ENCODE assay signal across 22 cellular contexts in genomic region chr17:49353607-49354006, GRCh38. TPM values are rescaled to one million over a fixed set of nuclear protein-coding genes. Genes with fewer than 3 reads are reported as not detected.
A peak's percentile ranks its signal among the peaks of the same experiment; 100 is the strongest.
DNase-seq lines count a peak whose midpoint lies in the region; ATAC-seq, FAIRE-seq and TF ChIP-seq lines count a peak whose summit lies in the region.
"Had no signal": no experiment of that assay in that cellular context is flagged by ENCODE, and none has a peak within 500 bp of the region (broad histone marks: within the 10 kb centered on the region; RNA-seq: fewer than 3 reads in every experiment).

No MANE protein-coding gene starts in this region.

- no peak for TF ChIP-seq POLR2A in HepG2 (IDR thresholded peaks at IDR 0.05; ENCODE audit: insufficient read depth in 1 of 2, low read depth in 2 of 2, low read length in 2 of 2)

- ATAC-seq in HepG2 (no peak), GM19455 (IDR thresholded peaks at IDR 0.05; ENCODE audit: unreplicated experiment) (no peak)
- ATAC-seq: Right ventricle myocardium inferior had no signal

- H3K79me1 ChIP-seq in mesenchymal stem cell (replicated peaks; ENCODE audit: low read length, poor library complexity, severe bottlenecking): peaks cover 14% of the 10 kb centered on the region

- H3K36me3 ChIP-seq in liver (ENCODE audit: control insufficient read depth in 4 of 4, insufficient read depth in 3 of 4, low read depth in 1 of 4, low read length in 3 of 4) (no peaks in the 10 kb centered on the region), HepG2 (replicated peaks in 1 of 2; ENCODE audit: control insufficient read depth in 1 of 2, insufficient read depth in 2 of 2, low read length in 2 of 2) (no peaks in the 10 kb centered on the region; a peak in 1 of 5 replicates), adipocyte (ENCODE audit: control insufficient read depth, insufficient read depth, low read length, severe bottlenecking) (no peaks in the 10 kb centered on the region), mesenchymal stem cell (ENCODE audit: control insufficient read depth in 1 of 2, insufficient read depth in 2 of 2, low read depth in 1 of 2, low read length in 2 of 2) (peaks cover 0 to under 1% of the 10 kb centered on the region in 2 experiments)
- H3K36me3 ChIP-seq: prostate gland had no signal

- no peak overlapping the region for H3K18ac ChIP-seq in mesenchymal stem cell (ENCODE audit: low read depth in 1 of 2, low read length in 2 of 2)

- no peak for TF ChIP-seq RAD21 in liver (IDR thresholded peaks at IDR 0.05)
- TF ChIP-seq RAD21 in HepG2 (CRISPR knock-in tag; IDR thresholded peaks at IDR 0.05): no peak

- no peak overlapping the region for H2BK120ac ChIP-seq in mesenchymal stem cell (ENCODE audit: low read depth, low read length)

- H4K91ac ChIP-seq in mesenchymal stem cell (ENCODE audit: low read length): no peak overlapping the region

- H3K4me2 ChIP-seq in HepG2 (ENCODE audit: low read depth, low read length) (no peak overlapping the region), mesenchymal stem cell (ENCODE audit: low read length, poor library complexity, severe bottlenecking) (no peak overlapping the region)
- H3K4me2 ChIP-seq: smooth muscle cell had no signal

- H2BK15ac ChIP-seq in mesenchymal stem cell (ENCODE audit: low read depth, poor library complexity, severe bottlenecking): no peak overlapping the region

- H3K23ac ChIP-seq in mesenchymal stem cell (ENCODE audit: low read length in 2 of 2): no peak overlapping the region

- POLR2A ChIA-PET in HepG2 (lab: Yijun Ruan, JAX): no interaction called here

- H4K20me1 ChIP-seq in HepG2 (ENCODE audit: insufficient read depth, low read length): peaks cover 16% of the 10 kb centered on the region

- in situ Hi-C loops in HepG2 (cut with HindIII; ENCODE audit: extremely low pct_ligation_motif_present, low pct_unique_long_range_greater_than_20kb): no loop called here

- FAIRE-seq in HepG2 (lab: Jason Lieb, UNC): no peak
- FAIRE-seq: H1, HTR-8/SVneo, TTC549 had no signal

- H3K4me1 ChIP-seq in liver (ENCODE audit: control insufficient read depth in 4 of 4, insufficient read depth in 4 of 4, low read length in 3 of 4) (peaks cover 8 to 43% (median 19%) of the 10 kb centered on the region in 4 donors), HepG2 (ENCODE audit: insufficient read depth, low read length) (peaks cover 26% of the 10 kb centered on the region), adipocyte (ENCODE audit: control insufficient read depth, insufficient read depth, low read length) (peaks cover 15% of the 10 kb centered on the region), mesenchymal stem cell (ENCODE audit: control insufficient read depth, insufficient read depth, low read depth, low read length) (no peaks in the 10 kb centered on the region)
- H3K4me1 ChIP-seq: prostate gland had no signal

- H3K4me3 ChIP-seq in liver (ENCODE audit: low read depth in 1 of 3, low read length in 3 of 3): no peak overlapping the region
- no peak overlapping the region for H3K4me3 ChIP-seq in HepG2 (replicated peaks in 1 of 3; ENCODE audit: insufficient read depth in 1 of 3, low read depth in 2 of 3, low read length in 3 of 3)
- H3K4me3 ChIP-seq in adipocyte (ENCODE audit: low read length): no peak overlapping the region
- no peak overlapping the region for H3K4me3 ChIP-seq in mesenchymal stem cell (ENCODE audit: insufficient read depth in 1 of 2, low read depth in 1 of 2, low read length in 2 of 2)
- H3K4me3 ChIP-seq: dorsolateral prefrontal cortex, prostate gland, smooth muscle cell had no signal

- 29% methylated on average over 1 of the region's 1 CpG for WGBS in liver
- WGBS in HepG2 (ENCODE audit: low lambda C conversion rate): 98% methylated on average over 1 of the region's 1 CpG
- 88% methylated on average over 1 of the region's 1 CpG for WGBS in mesenchymal stem cell

- H3K9ac ChIP-seq in liver (ENCODE audit: low read depth in 1 of 2, low read length in 2 of 2) (no peak overlapping the region), HepG2 (ENCODE audit: insufficient read depth, low read depth, low read length) (no peak overlapping the region), adipocyte (ENCODE audit: low read length) (no peak overlapping the region), mesenchymal stem cell (ENCODE audit: low read length) (peak overlapping the region; percentile 22)

- no peak overlapping the region for H4K8ac ChIP-seq in mesenchymal stem cell (ENCODE audit: low read length)

- TF ChIP-seq CTCF in liver (IDR thresholded peaks at IDR 0.05; ENCODE audit: low read depth, low read length, missing input control): no peak
- no peak for TF ChIP-seq CTCF in HepG2 (CRISPR knock-in tag; IDR thresholded peaks at IDR 0.05)

- CTCF ChIA-PET in HepG2 (lab: Yijun Ruan, JAX; ENCODE audit: low intra/inter-chr PET ratio, low total read pairs): no interaction called here

- intact Hi-C loops in HepG2 (cut with micrococcal nuclease; ENCODE audit: unreplicated experiment): no loop called here

- no peaks in the 10 kb centered on the region for H3K9me3 ChIP-seq in liver (ENCODE audit: control insufficient read depth in 4 of 4, low read length in 3 of 4)
- no peaks in the 10 kb centered on the region for H3K9me3 ChIP-seq in HepG2 (ENCODE audit: low read length)
- H3K9me3 ChIP-seq in adipocyte (ENCODE audit: control insufficient read depth, low read length): no peaks in the 10 kb centered on the region
- no peaks in the 10 kb centered on the region for H3K9me3 ChIP-seq in mesenchymal stem cell (ENCODE audit: control insufficient read depth, low read length)
- H3K9me3 ChIP-seq: Caco-2, prostate gland had no signal

- no TSS peak for BruUV-seq in HepG2 (replicated peaks; lab: Mats Ljungman, UMichigan)

- no peak overlapping the region for H3K14ac ChIP-seq in mesenchymal stem cell (ENCODE audit: low read length in 2 of 2)

- DNase-seq in HepG2 (ENCODE audit: low spot score) (no peak), adipocyte (ENCODE audit: low read depth) (peak; percentile 49), mesenchymal stem cell (no peak), NCI-H345 (lab: John Stamatoyannopoulos, UW) (no peak), NCI-H1105 (lab: John Stamatoyannopoulos, UW) (no peak)
- DNase-seq: activated CD4-positive, alpha-beta T cell treated with anti-CD3 and anti-CD28 coated beads, Interleukin-2, amount 10 ng/mL, durations not matched to agents 7 days and 5 days; amniotic stem cell; Caco-2; dorsolateral prefrontal cortex; left cardiac atrium; NCI-H1417; NCI-H2107; NCI-H524; stimulated activated CD4-positive, alpha-beta T cell treated with anti-CD3 and anti-CD28 coated beads, Interleukin-4, amount 100 ng/mL, for 4 hours had no signal

- H2BK5ac ChIP-seq in mesenchymal stem cell (ENCODE audit: low read depth, low read length, poor library complexity, severe bottlenecking): no peak overlapping the region

- H3K4ac ChIP-seq in mesenchymal stem cell (ENCODE audit: low read depth in 1 of 2, low read length in 2 of 2): no peak overlapping the region

- H2AK5ac ChIP-seq in mesenchymal stem cell (ENCODE audit: low read length, severe bottlenecking): no peak overlapping the region

- no peaks in the 10 kb centered on the region for H3K27me3 ChIP-seq in liver (ENCODE audit: control insufficient read depth in 4 of 4, insufficient read depth in 4 of 4, low read length in 3 of 4)
- H3K27me3 ChIP-seq in HepG2 (ENCODE audit: control insufficient read depth in 1 of 2, insufficient read depth in 2 of 2, low read length in 2 of 2): no peaks in the 10 kb centered on the region
- H3K27me3 ChIP-seq in adipocyte (replicated peaks; ENCODE audit: control insufficient read depth, insufficient read depth, low read length): no peaks in the 10 kb centered on the region
- no peaks in the 10 kb centered on the region for H3K27me3 ChIP-seq in mesenchymal stem cell (ENCODE audit: control insufficient read depth in 1 of 2, insufficient read depth in 1 of 2, low read length in 2 of 2)
- H3K27me3 ChIP-seq: dorsolateral prefrontal cortex had no signal

- no peak for TF ChIP-seq EP300 in HepG2 (IDR thresholded peaks at IDR 0.05; ENCODE audit: low read depth in 2 of 2, low read length in 2 of 2)
- no peak for TF ChIP-seq EP300 in HepG2 (CRISPR knock-in tag; IDR thresholded peaks at IDR 0.05; ENCODE audit: borderline replicate concordance)

- no peak overlapping the region for H2BK12ac ChIP-seq in mesenchymal stem cell (ENCODE audit: low read length in 2 of 2)

- H2AFZ ChIP-seq in HepG2 (ENCODE audit: low read length): no peak overlapping the region
- H2AFZ ChIP-seq in mesenchymal stem cell (ENCODE audit: low read depth, low read length): no peak overlapping the region

- H3K27ac ChIP-seq in liver (ENCODE audit: low read depth in 1 of 2, low read length in 2 of 2): peak overlapping the region; percentile 58 to 59
- no peak overlapping the region for H3K27ac ChIP-seq in HepG2 (ENCODE audit: extremely low read length, insufficient read depth, low read length)
- H3K27ac ChIP-seq in mesenchymal stem cell (ENCODE audit: low read length, poor library complexity, severe bottlenecking): no peak overlapping the region

- H3K79me2 ChIP-seq in HepG2 (ENCODE audit: insufficient read depth, low read length): peaks cover 81% of the 10 kb centered on the region

RNA-seq across cellular contexts. Expression of gene ZNF652, which starts 8.4 kb away (rescaled TPM):
- total RNA-seq in liver: 10 to 100 TPM; 13.1 to 23.1 TPM
- polyA plus RNA-seq in liver: 10 to 100 TPM in 1 of 2 donors, 1 to 10 TPM in 1; 5.3 to 21.9 TPM
- total RNA-seq in HepG2 (2016; rRNA removed; fragmentation: Illumina TruSeq; extraction: Trizol): 30.2 and 58.2 TPM in 2 replicates
- 12.2 and 13.8 TPM in 2 replicates for total RNA-seq in HepG2 (2016; cell fraction: cytosol; rRNA removed; fragmentation: Illumina TruSeq; extraction: Trizol; ENCODE audit: low read depth)
- total RNA-seq in HepG2 (2016; cell fraction: insoluble cytoplasmic fraction; rRNA removed; fragmentation: Illumina TruSeq; extraction: Trizol): 28.9 and 51.4 TPM in 2 replicates
- total RNA-seq in HepG2 (2016; cell fraction: membrane; rRNA removed; fragmentation: Illumina TruSeq; extraction: Trizol): 22.6 and 24.4 TPM in 2 replicates
- total RNA-seq in HepG2 (2016; cell fraction: nucleus; rRNA removed; fragmentation: Illumina TruSeq; extraction: Trizol): 28.7 and 34.7 TPM in 2 replicates
- polyA plus RNA-seq in HepG2 (2011; rRNA removed): 15.8 and 16.2 TPM in 2 replicates
- polyA plus RNA-seq in HepG2 (2011; cell fraction: cytosol; rRNA removed): 8.1 and 11.9 TPM in 2 replicates
- 10.7 and 11.7 TPM in 2 replicates for polyA plus RNA-seq in HepG2 (2011; cell fraction: nucleus; rRNA removed)
- 9.9 and 13.6 TPM in 2 replicates for polyA plus RNA-seq in HepG2 (2012)
- polyA plus RNA-seq in HepG2 (2016; cell fraction: cytosol; fragmentation: Illumina TruSeq; extraction: Trizol; ENCODE audit: low read depth): 1.9 and 2.2 TPM in 2 replicates
- 36.1 and 37.0 TPM in 2 replicates for polyA plus RNA-seq in HepG2 (2016; cell fraction: insoluble cytoplasmic fraction; fragmentation: Illumina TruSeq; extraction: Trizol; ENCODE audit: low read depth)
- 8.3 and 8.9 TPM in 2 replicates for polyA plus RNA-seq in HepG2 (2016; cell fraction: membrane; fragmentation: Illumina TruSeq; extraction: Trizol; ENCODE audit: low read depth)
- 34.4 and 37.4 TPM in 2 replicates for polyA plus RNA-seq in HepG2 (2016; cell fraction: nucleus; fragmentation: Illumina TruSeq; extraction: Trizol; ENCODE audit: insufficient read depth, low read depth)
- 46.7 and 47.2 TPM in 2 replicates for polyA minus RNA-seq in HepG2 (2011; rRNA and poly(A)+ RNA removed; ENCODE audit: low replicate concordance)
- polyA minus RNA-seq in HepG2 (2011; cell fraction: cytosol; rRNA and poly(A)+ RNA removed): 38.3 and 51.1 TPM in 2 replicates
- 32.1 and 40.2 TPM in 2 replicates for polyA minus RNA-seq in HepG2 (2011; cell fraction: nucleus; rRNA and poly(A)+ RNA removed)
- 13.6 TPM for polyA plus RNA-seq in mesenchymal stem cell (2013, experiment 1 of 2)
- 14.5 TPM for polyA plus RNA-seq in mesenchymal stem cell (2013, experiment 2 of 2)

Comparison
In these comparisons a context has a peak if more than half of its experiments do, and no peak if none do; other contexts are left out.
1. H3K27ac ChIP-seq: peak in liver (2 of 2); none in HepG2 (single experiment) and mesenchymal stem cell (single experiment).